1 cellular context compared by ENCODE assay signal in the genomic region with DNA sequence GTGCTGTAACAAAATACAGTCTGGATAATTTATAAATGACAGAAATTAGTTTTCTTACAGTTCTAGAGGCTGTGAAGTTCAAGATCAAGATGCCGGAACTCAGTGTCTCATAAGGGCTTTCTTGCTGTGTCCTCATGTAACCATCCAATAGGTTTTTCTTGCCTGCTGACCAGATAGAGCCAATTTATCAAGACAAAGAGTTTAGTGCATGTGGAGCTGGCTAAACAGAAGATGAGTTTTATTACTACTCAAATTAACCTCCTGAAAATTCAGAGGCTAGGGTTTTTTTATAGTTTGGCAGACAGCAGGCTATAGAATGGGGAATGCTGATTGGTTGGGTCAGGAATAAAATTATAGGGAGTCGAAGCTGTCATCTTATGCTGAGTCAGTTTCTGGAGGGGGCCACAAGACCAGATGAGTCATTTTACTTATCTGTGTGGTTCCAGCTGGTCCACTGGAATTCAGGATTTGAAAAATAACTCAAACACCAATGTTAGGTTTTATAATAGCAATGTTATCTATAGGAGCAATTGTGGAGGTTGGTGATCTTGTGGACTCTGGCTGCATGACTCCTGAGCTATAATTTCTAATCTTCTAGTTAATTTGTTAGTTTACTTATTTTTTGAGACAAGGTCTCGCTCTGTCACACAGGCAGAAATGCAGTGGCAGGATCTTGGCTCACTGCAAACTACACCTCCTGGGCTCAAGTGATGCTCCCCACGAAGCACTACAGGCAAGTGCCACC.
TF ChIP-seq lines count a peak whose summit lies in the region.

No MANE protein-coding gene starts in this region.

TF ChIP-seq in K562, 482 proteins besides CTCF, POLR2A, EP300 and RAD21 (continued from another document and continues in another):
- TF ChIP-seq, protein P1, sequence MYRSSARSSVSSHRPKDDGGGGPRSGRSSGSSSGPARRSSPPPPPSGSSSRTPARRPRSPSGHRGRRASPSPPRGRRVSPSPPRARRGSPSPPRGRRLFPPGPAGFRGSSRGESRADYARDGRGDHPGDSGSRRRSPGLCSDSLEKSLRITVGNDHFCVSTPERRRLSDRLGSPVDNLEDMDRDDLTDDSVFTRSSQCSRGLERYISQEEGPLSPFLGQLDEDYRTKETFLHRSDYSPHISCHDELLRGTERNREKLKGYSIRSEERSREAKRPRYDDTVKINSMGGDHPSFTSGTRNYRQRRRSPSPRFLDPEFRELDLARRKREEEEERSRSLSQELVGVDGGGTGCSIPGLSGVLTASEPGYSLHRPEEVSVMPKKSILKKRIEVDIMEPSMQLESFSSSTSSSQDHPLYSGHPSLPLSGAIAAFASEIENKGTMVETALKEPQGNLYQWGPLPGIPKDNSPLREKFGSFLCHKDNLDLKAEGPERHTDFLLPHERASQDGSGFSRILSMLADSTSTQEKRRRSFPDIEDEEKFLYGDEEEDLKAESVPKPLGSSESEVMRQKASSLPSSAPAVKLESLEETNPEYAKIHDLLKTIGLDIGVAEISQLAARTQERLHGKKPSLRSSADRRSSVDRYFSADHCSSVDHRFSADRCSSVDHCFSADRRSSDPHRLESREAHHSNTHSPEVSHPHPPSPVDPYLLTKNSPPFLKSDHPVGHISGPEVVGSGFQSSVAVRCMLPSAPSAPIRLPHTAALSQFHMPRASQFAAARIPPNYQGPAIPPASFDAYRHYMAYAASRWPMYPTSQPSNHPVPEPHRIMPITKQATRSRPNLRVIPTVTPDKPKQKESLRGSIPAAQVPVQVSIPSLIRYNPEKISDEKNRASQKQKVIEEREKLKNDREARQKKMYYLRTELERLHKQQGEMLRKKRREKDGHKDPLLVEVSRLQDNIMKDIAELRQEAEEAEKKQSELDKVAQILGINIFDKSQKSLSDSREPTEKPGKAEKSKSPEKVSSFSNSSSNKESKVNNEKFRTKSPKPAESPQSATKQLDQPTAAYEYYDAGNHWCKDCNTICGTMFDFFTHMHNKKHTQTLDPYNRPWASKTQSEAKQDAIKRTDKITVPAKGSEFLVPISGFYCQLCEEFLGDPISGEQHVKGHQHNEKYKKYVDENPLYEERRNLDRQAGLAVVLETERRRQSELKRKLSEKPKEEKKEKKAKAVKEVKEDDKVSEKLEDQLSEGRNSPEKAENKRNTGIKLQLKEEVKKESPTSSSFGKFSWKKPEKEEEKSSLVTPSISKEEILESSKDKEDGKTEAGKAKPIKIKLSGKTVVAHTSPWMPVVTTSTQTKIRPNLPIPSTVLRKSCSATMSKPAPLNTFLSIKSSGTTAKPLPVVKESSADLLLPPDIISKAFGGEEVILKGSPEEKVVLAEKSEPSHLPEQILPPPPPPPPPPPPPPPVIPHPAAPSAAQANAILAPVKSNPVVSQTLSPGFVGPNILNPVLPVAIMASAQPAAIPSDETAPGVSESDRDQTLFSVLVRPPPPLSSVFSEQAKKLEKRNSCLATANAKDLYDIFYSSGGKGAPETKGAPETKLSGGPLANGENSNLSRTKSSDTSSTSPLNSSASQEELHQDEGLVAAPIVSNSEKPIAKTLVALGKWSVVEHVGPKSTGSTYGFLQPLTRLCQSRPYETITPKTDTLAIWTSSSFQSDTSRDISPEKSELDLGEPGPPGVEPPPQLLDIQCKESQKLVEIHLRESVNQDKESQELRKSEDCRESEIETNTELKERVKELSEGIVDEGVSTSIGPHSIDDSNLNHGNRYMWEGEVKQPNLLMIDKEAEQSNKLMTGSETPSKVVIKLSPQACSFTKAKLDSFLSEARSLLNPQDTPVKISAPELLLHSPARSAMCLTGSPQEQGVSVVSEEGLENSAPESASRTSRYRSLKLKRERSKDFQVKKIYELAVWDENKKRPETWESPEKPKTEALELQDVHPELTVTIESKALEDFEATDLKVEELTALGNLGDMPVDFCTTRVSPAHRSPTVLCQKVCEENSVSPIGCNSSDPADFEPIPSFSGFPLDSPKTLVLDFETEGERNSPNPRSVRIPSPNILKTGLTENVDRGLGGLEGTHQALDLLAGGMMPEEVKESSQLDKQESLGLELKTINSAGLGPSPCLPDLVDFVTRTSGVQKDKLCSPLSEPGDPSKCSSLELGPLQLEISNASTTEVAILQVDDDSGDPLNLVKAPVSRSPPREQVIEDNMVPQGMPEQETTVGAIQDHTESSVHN (IDR thresholded peaks at IDR 0.05; ENCODE audit: borderline replicate concordance in 1 of 2, low read depth in 1 of 2), result peak in 1 of 2 experiments; percentile 99; a peak in 2 of 4 replicates
- TF ChIP-seq TARDBP (IDR thresholded peaks at IDR 0.05), result 0 out of 2 replicates have a peak, but pooled peaks have one; percentile 32
- no peak for TF ChIP-seq KLF6 (CRISPR knock-in tag; IDR thresholded peaks at IDR 0.05; ENCODE audit: borderline replicate concordance)
- TF ChIP-seq, protein P2, sequence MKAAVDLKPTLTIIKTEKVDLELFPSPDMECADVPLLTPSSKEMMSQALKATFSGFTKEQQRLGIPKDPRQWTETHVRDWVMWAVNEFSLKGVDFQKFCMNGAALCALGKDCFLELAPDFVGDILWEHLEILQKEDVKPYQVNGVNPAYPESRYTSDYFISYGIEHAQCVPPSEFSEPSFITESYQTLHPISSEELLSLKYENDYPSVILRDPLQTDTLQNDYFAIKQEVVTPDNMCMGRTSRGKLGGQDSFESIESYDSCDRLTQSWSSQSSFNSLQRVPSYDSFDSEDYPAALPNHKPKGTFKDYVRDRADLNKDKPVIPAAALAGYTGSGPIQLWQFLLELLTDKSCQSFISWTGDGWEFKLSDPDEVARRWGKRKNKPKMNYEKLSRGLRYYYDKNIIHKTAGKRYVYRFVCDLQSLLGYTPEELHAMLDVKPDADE (conservative IDR thresholded peaks at IDR 0.05; ENCODE audit: control insufficient read depth, low read depth, low read length), result no peak
- TF ChIP-seq KHSRP (IDR thresholded peaks at IDR 0.05), result peak; percentile 67
- peak; percentile 65; the same call in 1 of the 2 replicates for TF ChIP-seq ZEB2 (IDR thresholded peaks at IDR 0.05)
- TF ChIP-seq NCOA6 (IDR thresholded peaks at IDR 0.05), result no peak
- no peak for TF ChIP-seq KAT7 (CRISPR knock-in tag; IDR thresholded peaks at IDR 0.05; ENCODE audit: borderline replicate concordance)
- peak; percentile 86 for TF ChIP-seq MYBL2 (IDR thresholded peaks at IDR 0.05; ENCODE audit: low read depth)
- TF ChIP-seq MYBL2 (CRISPR knock-in tag; IDR thresholded peaks at IDR 0.05; ENCODE audit: borderline replicate concordance), result no peak
- TF ChIP-seq PHB2 (IDR thresholded peaks at IDR 0.05; ENCODE audit: low read depth), result peak; percentile 90
- TF ChIP-seq CREM (IDR thresholded peaks at IDR 0.05; ENCODE audit: low read depth), result peak; percentile 47; the same call in 1 of the 2 replicates
- TF ChIP-seq, protein P3, sequence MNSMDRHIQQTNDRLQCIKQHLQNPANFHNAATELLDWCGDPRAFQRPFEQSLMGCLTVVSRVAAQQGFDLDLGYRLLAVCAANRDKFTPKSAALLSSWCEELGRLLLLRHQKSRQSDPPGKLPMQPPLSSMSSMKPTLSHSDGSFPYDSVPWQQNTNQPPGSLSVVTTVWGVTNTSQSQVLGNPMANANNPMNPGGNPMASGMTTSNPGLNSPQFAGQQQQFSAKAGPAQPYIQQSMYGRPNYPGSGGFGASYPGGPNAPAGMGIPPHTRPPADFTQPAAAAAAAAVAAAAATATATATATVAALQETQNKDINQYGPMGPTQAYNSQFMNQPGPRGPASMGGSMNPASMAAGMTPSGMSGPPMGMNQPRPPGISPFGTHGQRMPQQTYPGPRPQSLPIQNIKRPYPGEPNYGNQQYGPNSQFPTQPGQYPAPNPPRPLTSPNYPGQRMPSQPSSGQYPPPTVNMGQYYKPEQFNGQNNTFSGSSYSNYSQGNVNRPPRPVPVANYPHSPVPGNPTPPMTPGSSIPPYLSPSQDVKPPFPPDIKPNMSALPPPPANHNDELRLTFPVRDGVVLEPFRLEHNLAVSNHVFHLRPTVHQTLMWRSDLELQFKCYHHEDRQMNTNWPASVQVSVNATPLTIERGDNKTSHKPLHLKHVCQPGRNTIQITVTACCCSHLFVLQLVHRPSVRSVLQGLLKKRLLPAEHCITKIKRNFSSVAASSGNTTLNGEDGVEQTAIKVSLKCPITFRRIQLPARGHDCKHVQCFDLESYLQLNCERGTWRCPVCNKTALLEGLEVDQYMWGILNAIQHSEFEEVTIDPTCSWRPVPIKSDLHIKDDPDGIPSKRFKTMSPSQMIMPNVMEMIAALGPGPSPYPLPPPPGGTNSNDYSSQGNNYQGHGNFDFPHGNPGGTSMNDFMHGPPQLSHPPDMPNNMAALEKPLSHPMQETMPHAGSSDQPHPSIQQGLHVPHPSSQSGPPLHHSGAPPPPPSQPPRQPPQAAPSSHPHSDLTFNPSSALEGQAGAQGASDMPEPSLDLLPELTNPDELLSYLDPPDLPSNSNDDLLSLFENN (IDR thresholded peaks at IDR 0.05; ENCODE audit: low read depth in 2 of 2, low read length in 2 of 2), result peak in 1 of 2 experiments; percentile 94; a peak in 2 of 4 replicates
- TF ChIP-seq, protein P4, sequence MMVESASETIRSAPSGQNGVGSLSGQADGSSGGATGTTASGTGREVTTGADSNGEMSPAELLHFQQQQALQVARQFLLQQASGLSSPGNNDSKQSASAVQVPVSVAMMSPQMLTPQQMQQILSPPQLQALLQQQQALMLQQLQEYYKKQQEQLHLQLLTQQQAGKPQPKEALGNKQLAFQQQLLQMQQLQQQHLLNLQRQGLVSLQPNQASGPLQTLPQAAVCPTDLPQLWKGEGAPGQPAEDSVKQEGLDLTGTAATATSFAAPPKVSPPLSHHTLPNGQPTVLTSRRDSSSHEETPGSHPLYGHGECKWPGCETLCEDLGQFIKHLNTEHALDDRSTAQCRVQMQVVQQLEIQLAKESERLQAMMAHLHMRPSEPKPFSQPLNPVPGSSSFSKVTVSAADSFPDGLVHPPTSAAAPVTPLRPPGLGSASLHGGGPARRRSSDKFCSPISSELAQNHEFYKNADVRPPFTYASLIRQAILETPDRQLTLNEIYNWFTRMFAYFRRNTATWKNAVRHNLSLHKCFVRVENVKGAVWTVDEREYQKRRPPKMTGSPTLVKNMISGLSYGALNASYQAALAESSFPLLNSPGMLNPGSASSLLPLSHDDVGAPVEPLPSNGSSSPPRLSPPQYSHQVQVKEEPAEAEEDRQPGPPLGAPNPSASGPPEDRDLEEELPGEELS (CRISPR knock-in tag; IDR thresholded peaks at IDR 0.05; ENCODE audit: borderline replicate concordance), result no peak
- TF ChIP-seq, protein P5, sequence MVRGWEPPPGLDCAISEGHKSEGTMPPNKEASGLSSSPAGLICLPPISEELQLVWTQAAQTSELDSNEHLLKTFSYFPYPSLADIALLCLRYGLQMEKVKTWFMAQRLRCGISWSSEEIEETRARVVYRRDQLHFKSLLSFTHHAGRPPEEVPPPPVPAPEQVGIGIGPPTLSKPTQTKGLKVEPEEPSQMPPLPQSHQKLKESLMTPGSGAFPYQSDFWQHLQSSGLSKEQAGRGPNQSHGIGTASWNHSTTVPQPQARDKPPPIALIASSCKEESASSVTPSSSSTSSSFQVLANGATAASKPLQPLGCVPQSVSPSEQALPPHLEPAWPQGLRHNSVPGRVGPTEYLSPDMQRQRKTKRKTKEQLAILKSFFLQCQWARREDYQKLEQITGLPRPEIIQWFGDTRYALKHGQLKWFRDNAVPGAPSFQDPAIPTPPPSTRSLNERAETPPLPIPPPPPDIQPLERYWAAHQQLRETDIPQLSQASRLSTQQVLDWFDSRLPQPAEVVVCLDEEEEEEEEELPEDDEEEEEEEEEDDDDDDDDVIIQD (CRISPR knock-in tag; IDR thresholded peaks at IDR 0.05), result no peak
- TF ChIP-seq, protein P6, sequence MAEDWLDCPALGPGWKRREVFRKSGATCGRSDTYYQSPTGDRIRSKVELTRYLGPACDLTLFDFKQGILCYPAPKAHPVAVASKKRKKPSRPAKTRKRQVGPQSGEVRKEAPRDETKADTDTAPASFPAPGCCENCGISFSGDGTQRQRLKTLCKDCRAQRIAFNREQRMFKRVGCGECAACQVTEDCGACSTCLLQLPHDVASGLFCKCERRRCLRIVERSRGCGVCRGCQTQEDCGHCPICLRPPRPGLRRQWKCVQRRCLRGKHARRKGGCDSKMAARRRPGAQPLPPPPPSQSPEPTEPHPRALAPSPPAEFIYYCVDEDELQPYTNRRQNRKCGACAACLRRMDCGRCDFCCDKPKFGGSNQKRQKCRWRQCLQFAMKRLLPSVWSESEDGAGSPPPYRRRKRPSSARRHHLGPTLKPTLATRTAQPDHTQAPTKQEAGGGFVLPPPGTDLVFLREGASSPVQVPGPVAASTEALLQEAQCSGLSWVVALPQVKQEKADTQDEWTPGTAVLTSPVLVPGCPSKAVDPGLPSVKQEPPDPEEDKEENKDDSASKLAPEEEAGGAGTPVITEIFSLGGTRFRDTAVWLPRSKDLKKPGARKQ (CRISPR knock-in tag; IDR thresholded peaks at IDR 0.05), result no peak
- TF ChIP-seq, protein P7, sequence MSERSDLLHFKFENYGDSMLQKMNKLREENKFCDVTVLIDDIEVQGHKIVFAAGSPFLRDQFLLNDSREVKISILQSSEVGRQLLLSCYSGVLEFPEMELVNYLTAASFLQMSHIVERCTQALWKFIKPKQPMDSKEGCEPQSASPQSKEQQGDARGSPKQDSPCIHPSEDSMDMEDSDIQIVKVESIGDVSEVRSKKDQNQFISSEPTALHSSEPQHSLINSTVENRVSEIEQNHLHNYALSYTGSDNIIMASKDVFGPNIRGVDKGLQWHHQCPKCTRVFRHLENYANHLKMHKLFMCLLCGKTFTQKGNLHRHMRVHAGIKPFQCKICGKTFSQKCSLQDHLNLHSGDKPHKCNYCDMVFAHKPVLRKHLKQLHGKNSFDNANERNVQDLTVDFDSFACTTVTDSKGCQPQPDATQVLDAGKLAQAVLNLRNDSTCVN (CRISPR knock-in tag; IDR thresholded peaks at IDR 0.05), result no peak
- peak; percentile 78 for TF ChIP-seq LCOR (CRISPR knock-in tag; IDR thresholded peaks at IDR 0.05)
- TF ChIP-seq, protein P8, sequence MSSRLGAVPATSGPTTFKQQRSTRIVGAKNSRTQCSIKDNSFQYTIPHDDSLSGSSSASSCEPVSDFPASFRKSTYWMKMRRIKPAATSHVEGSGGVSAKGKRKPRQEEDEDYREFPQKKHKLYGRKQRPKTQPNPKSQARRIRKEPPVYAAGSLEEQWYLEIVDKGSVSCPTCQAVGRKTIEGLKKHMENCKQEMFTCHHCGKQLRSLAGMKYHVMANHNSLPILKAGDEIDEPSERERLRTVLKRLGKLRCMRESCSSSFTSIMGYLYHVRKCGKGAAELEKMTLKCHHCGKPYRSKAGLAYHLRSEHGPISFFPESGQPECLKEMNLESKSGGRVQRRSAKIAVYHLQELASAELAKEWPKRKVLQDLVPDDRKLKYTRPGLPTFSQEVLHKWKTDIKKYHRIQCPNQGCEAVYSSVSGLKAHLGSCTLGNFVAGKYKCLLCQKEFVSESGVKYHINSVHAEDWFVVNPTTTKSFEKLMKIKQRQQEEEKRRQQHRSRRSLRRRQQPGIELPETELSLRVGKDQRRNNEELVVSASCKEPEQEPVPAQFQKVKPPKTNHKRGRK (tag; IDR thresholded peaks at IDR 0.05), result no peak
- TF ChIP-seq, protein P9, sequence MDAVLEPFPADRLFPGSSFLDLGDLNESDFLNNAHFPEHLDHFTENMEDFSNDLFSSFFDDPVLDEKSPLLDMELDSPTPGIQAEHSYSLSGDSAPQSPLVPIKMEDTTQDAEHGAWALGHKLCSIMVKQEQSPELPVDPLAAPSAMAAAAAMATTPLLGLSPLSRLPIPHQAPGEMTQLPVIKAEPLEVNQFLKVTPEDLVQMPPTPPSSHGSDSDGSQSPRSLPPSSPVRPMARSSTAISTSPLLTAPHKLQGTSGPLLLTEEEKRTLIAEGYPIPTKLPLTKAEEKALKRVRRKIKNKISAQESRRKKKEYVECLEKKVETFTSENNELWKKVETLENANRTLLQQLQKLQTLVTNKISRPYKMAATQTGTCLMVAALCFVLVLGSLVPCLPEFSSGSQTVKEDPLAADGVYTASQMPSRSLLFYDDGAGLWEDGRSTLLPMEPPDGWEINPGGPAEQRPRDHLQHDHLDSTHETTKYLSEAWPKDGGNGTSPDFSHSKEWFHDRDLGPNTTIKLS (IDR thresholded peaks at IDR 0.05; ENCODE audit: borderline replicate concordance, low read depth), result peak; percentile 29; the same call in 1 of the 2 replicates
- no peak for TF ChIP-seq ZNF586 (CRISPR knock-in tag; conservative IDR thresholded peaks at IDR 0.05)
- no peak for TF ChIP-seq ZNF165 (CRISPR knock-in tag; IDR thresholded peaks at IDR 0.05; ENCODE audit: borderline replicate concordance)
- no peak for TF ChIP-seq ZNF12 (CRISPR knock-in tag; IDR thresholded peaks at IDR 0.05)
